ENCODE assay signal across 10 cellular contexts in genomic region chr17:74446551-74447500, GRCh38. TPM values are rescaled to one million over a fixed set of nuclear protein-coding genes. Genes with fewer than 3 reads are reported as not detected.
DNase-seq lines count a peak whose midpoint lies in the region; ATAC-seq and TF ChIP-seq lines count a peak whose summit lies in the region.
"Had no signal": no experiment of that assay in that cellular context is flagged by ENCODE, and none has a peak within 500 bp of the region (broad histone marks: within the 10 kb centered on the region; RNA-seq: fewer than 3 reads in every experiment).

No MANE protein-coding gene starts in this region.

- H3K4me1 ChIP-seq in vagina, result peaks cover 37% of the 10 kb centered on the region

- H3K36me3 ChIP-seq in vagina, result no peaks in the 10 kb centered on the region

- H3K36me3 Mint-ChIP-seq in MCF 10A (ENCODE audit: insufficient read depth, unreplicated experiment), result peaks cover 26% of the 10 kb centered on the region

- peak overlapping the region; percentile 66 for H3K27ac Mint-ChIP-seq in MCF 10A (ENCODE audit: low read depth, unreplicated experiment)

- no peak for ATAC-seq in left colon
- ATAC-seq: Panc1 had no signal

- no peaks in the 10 kb centered on the region for H3K27me3 Mint-ChIP-seq in MCF 10A (ENCODE audit: insufficient read depth, unreplicated experiment)

- peak; percentile 17 for TF ChIP-seq CTCF in MCF 10A (IDR thresholded peaks at IDR 0.05; ENCODE audit: unreplicated experiment)
- no peak for TF ChIP-seq CTCF in vagina (IDR thresholded peaks at IDR 0.05)

- POLR2A ChIA-PET in MCF 10A (lab: Yijun Ruan, JAX), result interaction anchor here (1.0 to 2.6 kb wide), 4 partner anchors 10 to 67 kb away, joined by 4 to 18 read pairs (median 4); no protein-coding TSS in a partner anchor

- H3K27ac ChIP-seq in vagina, result peak overlapping the region; percentile 45

- no peaks in the 10 kb centered on the region for H3K9me3 ChIP-seq in vagina

- no peak overlapping the region for H3K4me3 ChIP-seq in vagina

- peak overlapping the region; percentile 40 for H3K4me3 Mint-ChIP-seq in MCF 10A (ENCODE audit: unreplicated experiment)

- peaks cover 39% of the 10 kb centered on the region for H3K4me1 Mint-ChIP-seq in MCF 10A (ENCODE audit: insufficient read depth, unreplicated experiment)

- intact Hi-C loops in MCF 10A (cut with micrococcal nuclease), result no loop called here
- intact Hi-C loops in vagina (cut with DNase I), result no loop called here
- intact Hi-C loops in left colon (cut with DNase I, micrococcal nuclease), result no loop called here

- DNase-seq in stimulated activated CD4-positive, alpha-beta T cell treated with anti-CD3 and anti-CD28 coated beads, Interleukin-15, amount 100 ng/mL, for 24 hours, result peak; percentile 45
- no peak for DNase-seq in stimulated activated CD4-positive, alpha-beta T cell treated with anti-CD3 and anti-CD28 coated beads, Interleukin-12 subunit alpha, Interleukin-12 subunit beta, amount 100 ng/mL, for 4 hours
- peak; percentile 96 for DNase-seq in MCF 10A (ENCODE audit: unreplicated experiment)
- peak; percentile 41 for DNase-seq in medulla oblongata (ENCODE audit: extremely low spot score)
- no peak for DNase-seq in vagina (ENCODE audit: extremely low spot score in 2 of 2)
- DNase-seq in hippocampal formation (lab: John Stamatoyannopoulos, UW), result no peak
- no peak for DNase-seq in left colon
- no peak for DNase-seq in SKM-1 (lab: John Stamatoyannopoulos, UW; ENCODE audit: unreplicated experiment)

- no peaks in the 10 kb centered on the region for H3K9me3 Mint-ChIP-seq in MCF 10A (ENCODE audit: unreplicated experiment)

- BruUV-seq in MCF 10A (replicated peaks; lab: Mats Ljungman, UMichigan), result no TSS peak

- H3K27me3 ChIP-seq in vagina, result no peaks in the 10 kb centered on the region

- CTCF ChIA-PET in MCF 10A (lab: Yijun Ruan, JAX), result interaction anchor here (0.6 to 7.3 kb wide), 7 partner anchors 9 to 67 kb away, joined by 3 to 49 read pairs (median 4); no protein-coding TSS in a partner anchor

- TF ChIP-seq POLR2A in vagina (IDR thresholded peaks at IDR 0.05), result no peak

RNA-seq across cellular contexts. Expression of gene GPRC5C, which starts 14.9 kb away (rescaled TPM):
- total RNA-seq in MCF 10A (2022) (17.7 and 20.6 TPM in 2 replicates), vagina (27.5 TPM), left colon (100 to 1,000 TPM; 155 to 161 TPM)

RNA-seq across cellular contexts. Expression of gene CD300A, which starts 19.6 kb away (rescaled TPM):
- total RNA-seq in MCF 10A (2022) (not detected in 2 replicates), vagina (4.2 TPM), left colon (1 to 10 TPM; 1.8 to 7.9 TPM)
- total RNA-seq: fibroblast of lung had no signal

Comparison
In these comparisons a context has a peak if more than half of its experiments do, and no peak if none do; other contexts are left out.
1. DNase-seq: peak in stimulated activated CD4-positive, alpha-beta T cell treated with anti-CD3 and anti-CD28 coated beads, Interleukin-15, amount 100 ng/mL, for 24 hours (single experiment), MCF 10A (single experiment) and medulla oblongata (single experiment); none in stimulated activated CD4-positive, alpha-beta T cell treated with anti-CD3 and anti-CD28 coated beads, Interleukin-12 subunit alpha, Interleukin-12 subunit beta, amount 100 ng/mL, for 4 hours (single experiment), vagina (0 of 2), hippocampal formation (0 of 2), left colon (0 of 2) and SKM-1 (single experiment).